13 cellular contexts compared by ENCODE assay signal in the genomic region with DNA sequence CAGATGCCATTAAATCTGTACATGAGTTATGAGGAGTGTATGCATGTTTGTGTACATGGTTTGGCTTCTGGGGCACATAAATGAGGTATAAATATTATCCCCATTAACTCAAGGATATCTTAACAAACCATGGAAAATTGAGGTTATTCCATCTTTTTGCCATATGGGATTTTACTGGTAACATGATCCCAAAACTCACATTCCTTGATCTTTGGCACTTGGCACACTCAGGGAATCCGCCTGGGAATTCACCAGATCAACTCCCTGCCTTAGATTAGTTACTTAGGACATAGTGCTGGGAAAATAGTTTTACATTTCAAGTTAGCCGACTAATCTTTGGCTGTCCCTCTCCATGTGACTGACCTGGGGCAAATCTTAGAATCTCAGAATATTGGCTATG. TPM values are rescaled to one million over a fixed set of nuclear protein-coding genes. Genes with fewer than 3 reads are reported as not detected.
DNase-seq lines count a peak whose midpoint lies in the region; ATAC-seq and TF ChIP-seq lines count a peak whose summit lies in the region.
"Had no signal": no experiment of that assay in that cellular context is flagged by ENCODE, and none has a peak within 500 bp of the region (broad histone marks: within the 10 kb centered on the region; RNA-seq: fewer than 3 reads in every experiment).

No MANE protein-coding gene starts in this region.

- H2BK12ac ChIP-seq in H9 (ENCODE audit: insufficient read length, low read depth, low read length), result no peak overlapping the region

- no peak for ATAC-seq in activated CD8-positive, alpha-beta memory T cell treated with anti-CD3 and anti-CD28 coated beads, Interleukin-2, amount 10 ng/mL, durations not matched to agents 7 days and 5 days
- no peak for ATAC-seq in GM21423 (IDR thresholded peaks at IDR 0.05; ENCODE audit: unreplicated experiment)

- H3K27me3 ChIP-seq in hepatocyte, result no peaks in the 10 kb centered on the region
- H3K27me3 ChIP-seq in tibial artery, result no peaks in the 10 kb centered on the region
- H3K27me3 ChIP-seq in H9 (ENCODE audit: insufficient read depth, low read length), result no peaks in the 10 kb centered on the region
- H3K27me3 ChIP-seq: dorsolateral prefrontal cortex had no signal

- H3K4me1 ChIP-seq in hepatocyte (ENCODE audit: insufficient read depth) (no peaks in the 10 kb centered on the region), tibial artery (peaks cover 0 to 35% (median 19%) of the 10 kb centered on the region in 4 donors), H9 (ENCODE audit: insufficient read depth, low read length) (no peaks in the 10 kb centered on the region)

- H2BK15ac ChIP-seq in H9 (ENCODE audit: low read depth, low read length), result no peak overlapping the region

- H3K9me3 ChIP-seq in hepatocyte (ENCODE audit: low read depth), result no peaks in the 10 kb centered on the region
- H3K9me3 ChIP-seq in tibial artery, result no peaks in the 10 kb centered on the region
- no peaks in the 10 kb centered on the region for H3K9me3 ChIP-seq in H9 (ENCODE audit: control insufficient read depth, low read depth, low read length)

- no peak for TF ChIP-seq CTCF in hepatocyte (IDR thresholded peaks at IDR 0.05; ENCODE audit: poor library complexity)
- TF ChIP-seq CTCF in tibial artery (IDR thresholded peaks at IDR 0.05), result no peak
- no peak for TF ChIP-seq CTCF in H9 (conservative IDR thresholded peaks at IDR 0.05)

- no peak overlapping the region for H3K9ac ChIP-seq in H9 (ENCODE audit: extremely low read depth, insufficient read length, low read length)

- H3K4me3 ChIP-seq in hepatocyte (no peak overlapping the region), tibial artery (peak overlapping the region in 1 of 2 donors; percentile 19)

- H2AK5ac ChIP-seq in H9 (ENCODE audit: insufficient read length, low read length), result no peak overlapping the region

- H4K8ac ChIP-seq in H9 (replicated peaks; ENCODE audit: insufficient read length, low read depth, low read length), result no peak overlapping the region

- H3K79me2 ChIP-seq in hepatocyte (no peaks in the 10 kb centered on the region), H9 (ENCODE audit: insufficient read depth, low read length) (no peaks in the 10 kb centered on the region)

- H3K27ac ChIP-seq in hepatocyte, result peak overlapping the region; percentile 18
- H3K27ac ChIP-seq in tibial artery, result peak overlapping the region; percentile 75 to 76
- no peak overlapping the region for H3K27ac ChIP-seq in H9 (ENCODE audit: insufficient read length, low read depth, low read length)

- H3K9me2 ChIP-seq in hepatocyte (replicated peaks; ENCODE audit: insufficient read depth), result no peaks in the 10 kb centered on the region

- no peak overlapping the region for H3K4ac ChIP-seq in H9 (ENCODE audit: low read depth, low read length)

- no peaks in the 10 kb centered on the region for H3K27me3 Mint-ChIP-seq in activated CD8-positive, alpha-beta memory T cell treated with anti-CD3 and anti-CD28 coated beads, Interleukin-2, amount 10 ng/mL, durations not matched to agents 7 days and 5 days
- H3K27me3 Mint-ChIP-seq in activated T-helper 2 cell treated with anti-CD3 and anti-CD28 coated beads, Interferon-gamma antibody, Interleukin-2, Interleukin-4, amounts not matched to agents 10 μg/mL and 5 μg/mL and 100 μg/mL, durations not matched to agents 14 hours and 24 hours and 36 hours (ENCODE audit: low read depth), result no peaks in the 10 kb centered on the region
- H3K27me3 Mint-ChIP-seq in H9 (ENCODE audit: low read depth), result no peaks in the 10 kb centered on the region

- no peak overlapping the region for H3K23ac ChIP-seq in H9 (ENCODE audit: insufficient read length, low read depth, low read length)

- no peak overlapping the region for H3K14ac ChIP-seq in H9 (ENCODE audit: insufficient read depth, low read length)

- no peaks in the 10 kb centered on the region for H3K23me2 ChIP-seq in H9 (ENCODE audit: insufficient read length, low read depth, low read length, poor library complexity, severe bottlenecking)

- H2AFZ ChIP-seq in hepatocyte, result no peak overlapping the region
- no peak overlapping the region for H2AFZ ChIP-seq in H9 (ENCODE audit: low read length)

- no peak overlapping the region for H2BK5ac ChIP-seq in H9 (ENCODE audit: insufficient read length, low read length)

- H4K20me1 ChIP-seq in hepatocyte (ENCODE audit: insufficient read depth, poor library complexity, severe bottlenecking), result no peaks in the 10 kb centered on the region
- H4K20me1 ChIP-seq in H9 (ENCODE audit: control insufficient read depth, insufficient read depth, insufficient read length), result no peaks in the 10 kb centered on the region

- H3T11ph ChIP-seq in H9 (ENCODE audit: low read length), result no peak overlapping the region

- peak overlapping the region; percentile 98 for H3K27ac Mint-ChIP-seq in activated CD8-positive, alpha-beta memory T cell treated with anti-CD3 and anti-CD28 coated beads, Interleukin-2, amount 10 ng/mL, durations not matched to agents 7 days and 5 days
- H3K27ac Mint-ChIP-seq in activated T-helper 2 cell treated with anti-CD3 and anti-CD28 coated beads, Interferon-gamma antibody, Interleukin-2, Interleukin-4, amounts not matched to agents 10 μg/mL and 5 μg/mL and 100 μg/mL, durations not matched to agents 14 hours and 24 hours and 36 hours, result peak overlapping the region; percentile 91
- no peak overlapping the region for H3K27ac Mint-ChIP-seq in H9

- intact Hi-C loops in activated T-helper 2 cell treated with anti-CD3 and anti-CD28 coated beads, Interferon-gamma antibody, Interleukin-2, Interleukin-4, amounts not matched to agents 10 μg/mL and 5 μg/mL and 100 μg/mL, durations not matched to agents 14 hours and 24 hours and 36 hours (cut with micrococcal nuclease), result no loop called here
- intact Hi-C loops in tibial artery (cut with DNase I; ENCODE audit: low total_unique reads), result no loop called here

- CTCF ChIA-PET in activated CD8-positive, alpha-beta memory T cell treated with anti-CD3 and anti-CD28 coated beads, Interleukin-2, amount 10 ng/mL, durations not matched to agents 7 days and 5 days (lab: Charles Lee), result interaction anchor here (1.0 to 3.6 kb wide), 3 partner anchors 9 to 53 kb away, joined by 3 to 71 read pairs (median 14); no protein-coding TSS in a partner anchor

- DNase-seq in activated CD8-positive, alpha-beta memory T cell treated with anti-CD3 and anti-CD28 coated beads, Interleukin-2, amount 10 ng/mL, durations not matched to agents 7 days and 5 days, result no peak
- no peak for DNase-seq in activated CD8-positive, alpha-beta memory T cell treated with anti-CD3 and anti-CD28 coated beads, Interleukin-2, amount 50 U/mL, for 4 hours
- no peak for DNase-seq in activated T-helper 2 cell treated with anti-CD3 and anti-CD28 coated beads, Interferon-gamma antibody, Interleukin-2, Interleukin-4, amounts not matched to agents 10 μg/mL and 5 μg/mL and 100 μg/mL, durations not matched to agents 14 hours and 24 hours and 36 hours (ENCODE audit: low spot score)
- DNase-seq in hepatocyte (ENCODE audit: low spot score) (no peak), tibial artery (no peak), H9 (no peak), NCI-H2227 treated with DMSO at 0.1 percent for 48 hours (lab: John Stamatoyannopoulos, UW) (no peak)
- DNase-seq: activated effector memory CD4-positive, alpha-beta T cell treated with anti-CD3 and anti-CD28 coated beads, Interleukin-2, amount 50 U/mL, for 16 hours; dorsolateral prefrontal cortex; NCI-H1436 treated with DMSO at 0.1 percent for 48 hours; stimulated activated CD4-positive, alpha-beta T cell treated with anti-CD3 and anti-CD28 coated beads, Interleukin-4, amount 100 ng/mL, for 4 hours; substantia nigra had no signal

- H3K4me2 ChIP-seq in hepatocyte, result no peak overlapping the region
- no peak overlapping the region for H3K4me2 ChIP-seq in H9 (ENCODE audit: insufficient read depth, insufficient read length, low read length)

- 63% methylated on average over 2 of the region's 2 CpGs for WGBS in hepatocyte (ENCODE audit: low lambda C conversion rate, missing lambda C conversion rate)
- no CpG with 5 or more reads among the region's 2 CpGs for WGBS in H9 (ENCODE audit: extremely low coverage, insufficient read length, low lambda C conversion rate)

- H3K79me1 ChIP-seq in H9 (ENCODE audit: insufficient read depth, low read depth, low read length, poor library complexity, severe bottlenecking), result no peaks in the 10 kb centered on the region

- no peaks in the 10 kb centered on the region for H3K36me3 ChIP-seq in hepatocyte (replicated peaks; ENCODE audit: insufficient read depth, low read depth)
- no peaks in the 10 kb centered on the region for H3K36me3 ChIP-seq in tibial artery

- H4K5ac ChIP-seq in H9 (ENCODE audit: insufficient read length, low read depth, low read length), result no peak overlapping the region

- H3K4me1 Mint-ChIP-seq in activated CD8-positive, alpha-beta memory T cell treated with anti-CD3 and anti-CD28 coated beads, Interleukin-2, amount 10 ng/mL, durations not matched to agents 7 days and 5 days, result peaks cover 68% of the 10 kb centered on the region
- H3K4me1 Mint-ChIP-seq in activated T-helper 2 cell treated with anti-CD3 and anti-CD28 coated beads, Interferon-gamma antibody, Interleukin-2, Interleukin-4, amounts not matched to agents 10 μg/mL and 5 μg/mL and 100 μg/mL, durations not matched to agents 14 hours and 24 hours and 36 hours (ENCODE audit: low read depth), result peaks cover 56% of the 10 kb centered on the region
- peaks cover 21 to 22% of the 10 kb centered on the region in 2 experiments for H3K4me1 Mint-ChIP-seq in H9

- H3K56ac ChIP-seq in H9 (ENCODE audit: insufficient read length, low read depth, low read length), result no peak overlapping the region

- H3K4me3 Mint-ChIP-seq in activated CD8-positive, alpha-beta memory T cell treated with anti-CD3 and anti-CD28 coated beads, Interleukin-2, amount 10 ng/mL, durations not matched to agents 7 days and 5 days, result no peak overlapping the region
- H3K4me3 Mint-ChIP-seq in activated T-helper 2 cell treated with anti-CD3 and anti-CD28 coated beads, Interferon-gamma antibody, Interleukin-2, Interleukin-4, amounts not matched to agents 10 μg/mL and 5 μg/mL and 100 μg/mL, durations not matched to agents 14 hours and 24 hours and 36 hours (ENCODE audit: low read depth), result no peak overlapping the region
- H3K4me3 Mint-ChIP-seq in H9, result no peak overlapping the region

- no peak overlapping the region for H2BK20ac ChIP-seq in H9 (ENCODE audit: low read depth, low read length, poor library complexity, severe bottlenecking)

- peaks cover 32% of the 10 kb centered on the region for H3K36me3 Mint-ChIP-seq in activated CD8-positive, alpha-beta memory T cell treated with anti-CD3 and anti-CD28 coated beads, Interleukin-2, amount 10 ng/mL, durations not matched to agents 7 days and 5 days
- H3K36me3 Mint-ChIP-seq in activated T-helper 2 cell treated with anti-CD3 and anti-CD28 coated beads, Interferon-gamma antibody, Interleukin-2, Interleukin-4, amounts not matched to agents 10 μg/mL and 5 μg/mL and 100 μg/mL, durations not matched to agents 14 hours and 24 hours and 36 hours (ENCODE audit: low read depth), result peaks cover 30% of the 10 kb centered on the region
- H3K36me3 Mint-ChIP-seq in H9 (ENCODE audit: insufficient read depth in 1 of 3, low read depth in 3 of 3), result peaks cover 0 to 2% (median 0%) of the 10 kb centered on the region in 3 experiments; a peak in 2 of 7 replicates

- H3K18ac ChIP-seq in H9 (ENCODE audit: insufficient read length, low read depth, low read length), result no peak overlapping the region

- H4K91ac ChIP-seq in H9 (ENCODE audit: insufficient read length, low read depth, low read length), result no peak overlapping the region

- no peaks in the 10 kb centered on the region for H3K9me3 Mint-ChIP-seq in activated CD8-positive, alpha-beta memory T cell treated with anti-CD3 and anti-CD28 coated beads, Interleukin-2, amount 10 ng/mL, durations not matched to agents 7 days and 5 days (ENCODE audit: low read depth)
- no peaks in the 10 kb centered on the region for H3K9me3 Mint-ChIP-seq in activated T-helper 2 cell treated with anti-CD3 and anti-CD28 coated beads, Interferon-gamma antibody, Interleukin-2, Interleukin-4, amounts not matched to agents 10 μg/mL and 5 μg/mL and 100 μg/mL, durations not matched to agents 14 hours and 24 hours and 36 hours
- no peaks in the 10 kb centered on the region for H3K9me3 Mint-ChIP-seq in H9

- H2BK120ac ChIP-seq in H9 (ENCODE audit: low read depth, low read length, poor library complexity, severe bottlenecking), result no peak overlapping the region

RNA-seq across cellular contexts. Expression of a gene that starts 16.9 kb away (rescaled TPM):
- 100 to 1,000 TPM in 1 of 2 experiments, 10 to 100 TPM in 1; 99.2 to 105 TPM for total RNA-seq in activated CD8-positive, alpha-beta memory T cell treated with anti-CD3 and anti-CD28 coated beads, Interleukin-2, amount 10 ng/mL, durations not matched to agents 7 days and 5 days
- 49.0 and 53.4 TPM in 2 replicates for total RNA-seq in activated T-helper 2 cell treated with anti-CD3 and anti-CD28 coated beads, Interferon-gamma antibody, Interleukin-2, Interleukin-4, amounts not matched to agents 10 μg/mL and 5 μg/mL and 100 μg/mL, durations not matched to agents 14 hours and 24 hours and 36 hours
- total RNA-seq in hepatocyte, result 44.8 and 46.0 TPM in 2 replicates
- polyA plus RNA-seq in hepatocyte, result 4.2 and 7.0 TPM in 2 replicates
- total RNA-seq in H9 (2021), result 27.7 and 28.3 TPM in 2 replicates

RNA-seq across cellular contexts. Expression of a gene that starts 38.1 kb away (rescaled TPM):
- 10 to 100 TPM; 15.1 to 16.8 TPM for total RNA-seq in activated CD8-positive, alpha-beta memory T cell treated with anti-CD3 and anti-CD28 coated beads, Interleukin-2, amount 10 ng/mL, durations not matched to agents 7 days and 5 days
- total RNA-seq in activated T-helper 2 cell treated with anti-CD3 and anti-CD28 coated beads, Interferon-gamma antibody, Interleukin-2, Interleukin-4, amounts not matched to agents 10 μg/mL and 5 μg/mL and 100 μg/mL, durations not matched to agents 14 hours and 24 hours and 36 hours, result 8.9 and 12.2 TPM in 2 replicates
- total RNA-seq in hepatocyte (0.16 and 0.50 TPM in 2 replicates), H9 (2021) (20.4 and 23.4 TPM in 2 replicates)
- polyA plus RNA-seq in hepatocyte, result 0.44 and 0.74 TPM in 2 replicates

RNA-seq across cellular contexts. Expression of a gene that starts 51.4 kb away (rescaled TPM):
- total RNA-seq in activated CD8-positive, alpha-beta memory T cell treated with anti-CD3 and anti-CD28 coated beads, Interleukin-2, amount 10 ng/mL, durations not matched to agents 7 days and 5 days, result 10 to 100 TPM in 1 of 2 experiments, 1 to 10 TPM in 1; 7.2 to 13.5 TPM
- total RNA-seq in activated T-helper 2 cell treated with anti-CD3 and anti-CD28 coated beads, Interferon-gamma antibody, Interleukin-2, Interleukin-4, amounts not matched to agents 10 μg/mL and 5 μg/mL and 100 μg/mL, durations not matched to agents 14 hours and 24 hours and 36 hours, result 5.3 and 6.0 TPM in 2 replicates
- total RNA-seq in hepatocyte (5.6 and 6.0 TPM in 2 replicates), H9 (2021) (0.48 and 0.70 TPM in 2 replicates)
- 1.5 and 3.8 TPM in 2 replicates for polyA plus RNA-seq in hepatocyte

Comparison
In these comparisons a context has a peak if more than half of its experiments do, and no peak if none do; other contexts are left out.
1. H3K27ac Mint-ChIP-seq: peak in activated CD8-positive, alpha-beta memory T cell treated with anti-CD3 and anti-CD28 coated beads, Interleukin-2, amount 10 ng/mL, durations not matched to agents 7 days and 5 days (single experiment) and activated T-helper 2 cell treated with anti-CD3 and anti-CD28 coated beads, Interferon-gamma antibody, Interleukin-2, Interleukin-4, amounts not matched to agents 10 μg/mL and 5 μg/mL and 100 μg/mL, durations not matched to agents 14 hours and 24 hours and 36 hours (single experiment); none in H9 (0 of 3).